16 cellular contexts compared by ENCODE assay signal in the genomic region with DNA sequence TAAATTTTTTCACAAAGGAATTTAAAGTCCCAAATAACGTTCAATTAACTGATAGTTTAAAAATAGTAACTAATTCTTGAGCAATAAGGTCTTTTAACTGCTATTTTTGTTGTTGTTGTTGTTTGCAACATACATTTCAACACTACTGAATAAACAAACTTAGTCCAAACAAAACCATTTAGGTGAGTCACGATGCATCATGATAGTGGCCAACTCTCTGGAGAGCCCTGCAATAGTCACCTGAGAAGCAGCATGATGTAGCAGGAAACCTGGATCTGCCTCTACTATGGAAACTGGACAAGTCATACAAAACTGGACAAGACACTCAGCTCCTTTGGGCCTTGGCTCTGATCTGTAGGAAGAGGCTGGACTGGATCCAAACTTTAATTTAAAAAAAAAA.
A peak's percentile ranks its signal among the peaks of the same experiment; 100 is the strongest.
DNase-seq lines count a peak whose midpoint lies in the region; ATAC-seq lines count a peak whose summit lies in the region.
"Had no signal": no experiment of that assay in that cellular context is flagged by ENCODE, and none has a peak within 500 bp of the region (broad histone marks: within the 10 kb centered on the region; RNA-seq: fewer than 3 reads in every experiment).

No MANE protein-coding gene starts in this region.

- H3K4me1 Mint-ChIP-seq in activated T-helper 17 cell treated with anti-CD3 and anti-CD28 coated beads, Interleukin-2, amount 50 U/mL, for 72 hours = peaks cover 19% of the 10 kb centered on the region
- peaks cover 30% of the 10 kb centered on the region for H3K4me1 Mint-ChIP-seq in activated CD4-positive, alpha-beta T cell treated with anti-CD3 and anti-CD28 coated beads, Interleukin-2, amount 10 ng/mL, durations not matched to agents 7 days and 5 days

- no peaks in the 10 kb centered on the region for H3K36me3 Mint-ChIP-seq in activated T-helper 17 cell treated with anti-CD3 and anti-CD28 coated beads, Interleukin-2, amount 50 U/mL, for 72 hours (ENCODE audit: low read depth)
- no peaks in the 10 kb centered on the region for H3K36me3 Mint-ChIP-seq in activated CD4-positive, alpha-beta T cell treated with anti-CD3 and anti-CD28 coated beads, Interleukin-2, amount 10 ng/mL, durations not matched to agents 7 days and 5 days (ENCODE audit: low read depth)

- H3K9me3 Mint-ChIP-seq in activated T-helper 17 cell treated with anti-CD3 and anti-CD28 coated beads, Interleukin-2, amount 50 U/mL, for 72 hours = no peaks in the 10 kb centered on the region
- H3K9me3 Mint-ChIP-seq in activated CD4-positive, alpha-beta T cell treated with anti-CD3 and anti-CD28 coated beads, Interleukin-2, amount 10 ng/mL, durations not matched to agents 7 days and 5 days = no peaks in the 10 kb centered on the region

- H3K4me3 Mint-ChIP-seq in activated T-helper 17 cell treated with anti-CD3 and anti-CD28 coated beads, Interleukin-2, amount 50 U/mL, for 72 hours = no peak overlapping the region
- H3K4me3 Mint-ChIP-seq in activated CD4-positive, alpha-beta T cell treated with anti-CD3 and anti-CD28 coated beads, Interleukin-2, amount 10 ng/mL, durations not matched to agents 7 days and 5 days = no peak overlapping the region

- H3K4me2 ChIP-seq in BLaER1 treated with 17β-estradiol and CSF1 and Interleukin-3, amounts not matched to agents 10 nM and 100 nM = peak overlapping the region; percentile 2 to 73 (median 56); a peak in 19 of 22 replicates

- no peaks in the 10 kb centered on the region for H3K27me3 Mint-ChIP-seq in activated T-helper 17 cell treated with anti-CD3 and anti-CD28 coated beads, Interleukin-2, amount 50 U/mL, for 72 hours
- no peaks in the 10 kb centered on the region for H3K27me3 Mint-ChIP-seq in activated CD4-positive, alpha-beta T cell treated with anti-CD3 and anti-CD28 coated beads, Interleukin-2, amount 10 ng/mL, durations not matched to agents 7 days and 5 days

- H3K9me3 ChIP-seq in BLaER1 treated with 17β-estradiol and CSF1 and Interleukin-3, amounts not matched to agents 10 nM and 100 nM (replicated peaks in 1 of 11) = no peaks in the 10 kb centered on the region
- H3K9me3 ChIP-seq: body of pancreas, thyroid gland had no signal

- peaks cover 0 to 7% (median 0%) of the 10 kb centered on the region in 11 experiments; a peak in 3 of 22 replicates for H3K36me3 ChIP-seq in BLaER1 treated with 17β-estradiol and CSF1 and Interleukin-3, amounts not matched to agents 10 nM and 100 nM
- H3K36me3 ChIP-seq: thyroid gland had no signal

- H3K27me3 ChIP-seq in BLaER1 treated with 17β-estradiol and CSF1 and Interleukin-3, amounts not matched to agents 10 nM and 100 nM = no peaks in the 10 kb centered on the region
- H3K27me3 ChIP-seq: body of pancreas, thyroid gland had no signal

- CTCF ChIA-PET in activated CD4-positive, alpha-beta T cell treated with anti-CD3 and anti-CD28 coated beads, Interleukin-2, amount 10 ng/mL, durations not matched to agents 7 days and 5 days (lab: Charles Lee) = interaction anchor here (0.7 to 0.8 kb wide), 2 partner anchors 56 to 560 kb away, joined by 3 to 4 read pairs; no protein-coding TSS in a partner anchor

- H4K20me1 ChIP-seq in BLaER1 treated with 17β-estradiol and CSF1 and Interleukin-3, amounts not matched to agents 10 nM and 100 nM = peaks cover 94 to 100% (median 100%) of the 10 kb centered on the region in 11 experiments

- H3K9ac ChIP-seq in BLaER1 treated with 17β-estradiol and CSF1 and Interleukin-3, amounts not matched to agents 10 nM and 100 nM = no peak overlapping the region

- ATAC-seq in activated T-helper 17 cell treated with anti-CD3 and anti-CD28 coated beads, Interleukin-2, amount 50 U/mL, for 72 hours (replicated peaks) = peak; percentile 66
- ATAC-seq: body of pancreas had no signal

- peaks cover 41 to 74% (median 50%) of the 10 kb centered on the region in 10 experiments for H3K4me1 ChIP-seq in BLaER1 treated with 17β-estradiol and CSF1 and Interleukin-3, amounts not matched to agents 10 nM and 100 nM

- DNase-seq in LHCN-M2 (ENCODE audit: low read depth) (peak; percentile 47), kidney tubule cell (ENCODE audit: low spot score) (peak; percentile 79), nucleus accumbens (lab: John Stamatoyannopoulos, UW) (no peak), epidermal melanocyte (ENCODE audit: insufficient read length, low spot score) (no peak)
- DNase-seq in activated CD4-positive, alpha-beta T cell treated with anti-CD3 and anti-CD28 coated beads for 4 hours = no peak
- DNase-seq in activated CD4-positive, alpha-beta T cell treated with anti-CD3 and anti-CD28 coated beads, Interleukin-2, amount 10 ng/mL, durations not matched to agents 7 days and 5 days = no peak
- DNase-seq: body of pancreas; Calu3; effector CD4-positive, alpha-beta T cell; mesendoderm; NCI-H1092; NCI-H2171; stimulated activated CD4-positive, alpha-beta T cell treated with anti-CD3 and anti-CD28 coated beads, Interleukin-2, amount 100 ng/mL, for 24 hours; thyroid gland had no signal

- no peak overlapping the region for H3K4me3 ChIP-seq in BLaER1 treated with 17β-estradiol and CSF1 and Interleukin-3, amounts not matched to agents 10 nM and 100 nM
- H3K4me3 ChIP-seq: body of pancreas, thyroid gland had no signal

- H3K27ac ChIP-seq in BLaER1 treated with 17β-estradiol and CSF1 and Interleukin-3, amounts not matched to agents 10 nM and 100 nM = peak overlapping the region in 7 of 11 experiments; percentile 5 to 34 (median 18); a peak in 6 of 22 replicates
- H3K27ac ChIP-seq: body of pancreas had no signal

- POLR2A ChIA-PET in activated CD4-positive, alpha-beta T cell treated with anti-CD3 and anti-CD28 coated beads, Interleukin-2, amount 10 ng/mL, durations not matched to agents 7 days and 5 days (lab: Charles Lee) = interaction anchor here (0.6 kb wide), 1 partner anchor 22 kb away, joined by 3 read pairs; no protein-coding TSS in a partner anchor

- H3K27ac Mint-ChIP-seq in activated T-helper 17 cell treated with anti-CD3 and anti-CD28 coated beads, Interleukin-2, amount 50 U/mL, for 72 hours = no peak overlapping the region
- no peak overlapping the region for H3K27ac Mint-ChIP-seq in activated CD4-positive, alpha-beta T cell treated with anti-CD3 and anti-CD28 coated beads, Interleukin-2, amount 10 ng/mL, durations not matched to agents 7 days and 5 days

Comparison
In these comparisons a context has a peak if more than half of its experiments do, and no peak if none do; other contexts are left out.
1. DNase-seq: peak in LHCN-M2 (single experiment) and kidney tubule cell (single experiment); none in nucleus accumbens (0 of 56), epidermal melanocyte (single experiment), activated CD4-positive, alpha-beta T cell treated with anti-CD3 and anti-CD28 coated beads for 4 hours (0 of 2) and activated CD4-positive, alpha-beta T cell treated with anti-CD3 and anti-CD28 coated beads, Interleukin-2, amount 10 ng/mL, durations not matched to agents 7 days and 5 days (single experiment).